Comparison of ENCODE assay signal across 36 cellular contexts in the genomic region with DNA sequence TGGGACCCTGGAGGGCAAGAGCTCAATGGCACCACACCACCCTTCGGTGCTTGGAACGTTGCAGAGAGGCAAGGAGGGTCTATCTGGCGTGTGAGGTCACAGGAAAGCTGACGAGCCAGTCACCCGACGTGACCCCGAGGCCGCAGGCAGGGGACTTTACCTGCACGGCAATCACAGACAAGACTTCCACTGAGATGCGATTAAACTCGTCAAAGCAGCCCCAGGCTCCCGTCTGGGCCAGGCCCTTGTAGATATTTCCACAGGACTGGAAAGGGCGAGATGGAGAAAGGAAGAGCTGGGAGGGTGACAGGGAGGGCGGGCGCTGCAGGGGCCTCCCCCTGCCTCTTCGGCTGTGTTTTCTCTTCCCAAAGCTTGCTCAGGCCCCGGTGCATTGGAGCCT.
DNase-seq lines count a peak whose midpoint lies in the region; ATAC-seq, FAIRE-seq and TF ChIP-seq lines count a peak whose summit lies in the region.
"Had no signal": no experiment of that assay in that cellular context is flagged by ENCODE, and none has a peak within 500 bp of the region (broad histone marks: within the 10 kb centered on the region; RNA-seq: fewer than 3 reads in every experiment).

No MANE protein-coding gene starts in this region.

- H3K27me3 ChIP-seq in keratinocyte (ENCODE audit: control insufficient read depth, extremely low read depth, insufficient read depth, low read length) (no peaks in the 10 kb centered on the region), aorta (ENCODE audit: control insufficient read depth in 1 of 2, insufficient read depth in 2 of 2, low read length in 1 of 2) (no peaks in the 10 kb centered on the region)
- H3K27me3 ChIP-seq: breast epithelium, ovary, testis had no signal

- no peaks in the 10 kb centered on the region for H3K9me3 Mint-ChIP-seq in activated naive CD4-positive, alpha-beta T cell treated with anti-CD3 and anti-CD28 coated beads, Interleukin-2, amount 50 U/mL, for 24 hours
- no peaks in the 10 kb centered on the region for H3K9me3 Mint-ChIP-seq in natural killer cell treated with Interleukin-12 subunit alpha and Interleukin-12 subunit beta and Interleukin-15 and Interleukin-18, amount 100 ng/mL, for 72 hours
- H3K9me3 Mint-ChIP-seq: activated CD4-positive, alpha-beta memory T cell treated with anti-CD3 and anti-CD28 coated beads, Interleukin-2, amount 10 ng/mL, durations not matched to agents 7 days and 5 days; activated naive CD4-positive, alpha-beta T cell treated with anti-CD3 and anti-CD28 coated beads, Interleukin-2, amount 50 U/mL, for 72 hours; CD4-positive, alpha-beta memory T cell; nephron had no signal

- DNase-seq in activated naive CD4-positive, alpha-beta T cell treated with anti-CD3 and anti-CD28 coated beads, Interleukin-2, amount 50 U/mL, for 16 hours = no peak
- DNase-seq in SK-N-DZ (ENCODE audit: low spot score) (peak; percentile 29), keratinocyte (ENCODE audit: low read depth, low spot score) (no peak), aorta (peak; percentile 44 to 51), NCI-H774 (lab: John Stamatoyannopoulos, UW) (no peak), RKO (ENCODE audit: low spot score) (no peak)
- no peak for DNase-seq in natural killer cell treated with Interleukin-12 subunit alpha and Interleukin-12 subunit beta and Interleukin-15 and Interleukin-18, amount 100 ng/mL, for 72 hours (ENCODE audit: low spot score)
- DNase-seq: activated CD4-positive, alpha-beta memory T cell treated with anti-CD3 and anti-CD28 coated beads, Interleukin-2, amount 10 ng/mL, durations not matched to agents 7 days and 5 days; activated CD8-positive, alpha-beta memory T cell treated with anti-CD3 and anti-CD28 coated beads, Interleukin-2, amount 50 U/mL, for 48 hours; AML-193; amygdala; CD4-positive, alpha-beta memory T cell; DMS 273 treated with DMSO at 0.1 percent for 48 hours; EL; foreskin melanocyte; heart right ventricle; Karpas-422; left cardiac atrium; NCI-H1436; NCI-H2081 treated with DMSO at 0.1 percent for 48 hours; NCI-H446; NCI-H748 treated with DMSO at 0.1 percent for 48 hours; ovary; stimulated activated CD4-positive, alpha-beta T cell treated with anti-CD3 and anti-CD28 coated beads, Interleukin-1b, Interleukin-23, amount 100 ng/mL, for 48 hours; stimulated activated naive CD8-positive, alpha-beta T cell treated with anti-CD3 and anti-CD28 coated beads, Interleukin-15, Interleukin-2, amounts not matched to agents 100 U/mL and 50 U/mL, for 24 hours; T-helper 2 cell; testis had no signal

- H3K9me1 ChIP-seq in keratinocyte (ENCODE audit: control insufficient read depth, extremely low read depth, insufficient read depth, low read length) = no peaks in the 10 kb centered on the region

- dilution Hi-C loops in keratinocyte (cut with MboI; ENCODE audit: extremely low pct_ligation_motif_present, low sequenced_read_pairs) = no loop called here

- H3K27ac Mint-ChIP-seq in activated naive CD4-positive, alpha-beta T cell treated with anti-CD3 and anti-CD28 coated beads, Interleukin-2, amount 50 U/mL, for 24 hours = peak overlapping the region; percentile 41
- no peak overlapping the region for H3K27ac Mint-ChIP-seq in natural killer cell treated with Interleukin-12 subunit alpha and Interleukin-12 subunit beta and Interleukin-15 and Interleukin-18, amount 100 ng/mL, for 72 hours
- H3K27ac Mint-ChIP-seq: activated CD4-positive, alpha-beta memory T cell treated with anti-CD3 and anti-CD28 coated beads, Interleukin-2, amount 10 ng/mL, durations not matched to agents 7 days and 5 days; CD4-positive, alpha-beta memory T cell; nephron had no signal

- no peaks in the 10 kb centered on the region for H3K79me2 ChIP-seq in keratinocyte (ENCODE audit: control insufficient read depth, insufficient read depth, low read length)

- ATAC-seq in aorta (ENCODE audit: low FRiP score) = no peak
- ATAC-seq in natural killer cell treated with Interleukin-12 subunit alpha and Interleukin-12 subunit beta and Interleukin-15 and Interleukin-18, amount 100 ng/mL, for 72 hours = no peak
- ATAC-seq: activated naive CD4-positive, alpha-beta T cell treated with anti-CD3 and anti-CD28 coated beads, Interleukin-2, amount 50 U/mL, for 72 hours; GM12878; left cardiac atrium; stimulated activated naive CD8-positive, alpha-beta T cell treated with anti-CD3 and anti-CD28 coated beads, Interleukin-15, Interleukin-2, amounts not matched to agents 100 U/mL and 50 U/mL, for 24 hours had no signal

- no peak overlapping the region for H3K4me3 Mint-ChIP-seq in activated naive CD4-positive, alpha-beta T cell treated with anti-CD3 and anti-CD28 coated beads, Interleukin-2, amount 50 U/mL, for 24 hours
- H3K4me3 Mint-ChIP-seq in natural killer cell treated with Interleukin-12 subunit alpha and Interleukin-12 subunit beta and Interleukin-15 and Interleukin-18, amount 100 ng/mL, for 72 hours = no peak overlapping the region
- H3K4me3 Mint-ChIP-seq: activated CD4-positive, alpha-beta memory T cell treated with anti-CD3 and anti-CD28 coated beads, Interleukin-2, amount 10 ng/mL, durations not matched to agents 7 days and 5 days; CD4-positive, alpha-beta memory T cell; nephron had no signal

- no peak overlapping the region for H3K4me3 ChIP-seq in keratinocyte (ENCODE audit: control insufficient read depth in 2 of 3, extremely low read depth in 1 of 3, insufficient read depth in 2 of 3, low read depth in 1 of 3, low read length in 3 of 3)
- H3K4me3 ChIP-seq in aorta (ENCODE audit: low read length in 2 of 2) = no peak overlapping the region
- H3K4me3 ChIP-seq: breast epithelium, GM12878, HAP-1, heart right ventricle, ovary, SK-N-MC, smooth muscle cell, testis had no signal

- FAIRE-seq in keratinocyte (lab: Jason Lieb, UNC) = peak; percentile 62
- FAIRE-seq: GM12878, urothelium cell line had no signal

- no peak overlapping the region for H3K9ac ChIP-seq in keratinocyte (ENCODE audit: control insufficient read depth, extremely low read depth, insufficient read depth, low read length)

- H3K4me1 Mint-ChIP-seq in activated naive CD4-positive, alpha-beta T cell treated with anti-CD3 and anti-CD28 coated beads, Interleukin-2, amount 50 U/mL, for 24 hours = no peaks in the 10 kb centered on the region
- no peaks in the 10 kb centered on the region for H3K4me1 Mint-ChIP-seq in natural killer cell treated with Interleukin-12 subunit alpha and Interleukin-12 subunit beta and Interleukin-15 and Interleukin-18, amount 100 ng/mL, for 72 hours (ENCODE audit: low read depth in 2 of 2)
- H3K4me1 Mint-ChIP-seq: CD4-positive, alpha-beta memory T cell; nephron had no signal

- H3K4me1 ChIP-seq in keratinocyte (ENCODE audit: control insufficient read depth, extremely low read depth, insufficient read depth, low read length) (peaks cover 13% of the 10 kb centered on the region), aorta (ENCODE audit: control insufficient read depth in 1 of 2, insufficient read depth in 2 of 2, low read length in 2 of 2) (no peaks in the 10 kb centered on the region)
- H3K4me1 ChIP-seq: breast epithelium, HAP-1, testis had no signal

- TF ChIP-seq CTCF in keratinocyte (optimal IDR thresholded peaks at IDR 0.05 in 1 of 3, IDR thresholded peaks at IDR 0.05 in 1 of 3, conservative IDR thresholded peaks at IDR 0.05 in 1 of 3; ENCODE audit: extremely low read depth in 1 of 3, insufficient read depth in 2 of 3, low read length in 3 of 3) = no peak

- H3K4me2 ChIP-seq in keratinocyte (ENCODE audit: control insufficient read depth, extremely low read depth, insufficient read depth, low read depth, low read length) = peak overlapping the region; percentile 48
- H3K4me2 ChIP-seq: smooth muscle cell had no signal

- no peaks in the 10 kb centered on the region for H3K36me3 Mint-ChIP-seq in activated naive CD4-positive, alpha-beta T cell treated with anti-CD3 and anti-CD28 coated beads, Interleukin-2, amount 50 U/mL, for 24 hours
- no peaks in the 10 kb centered on the region for H3K36me3 Mint-ChIP-seq in natural killer cell treated with Interleukin-12 subunit alpha and Interleukin-12 subunit beta and Interleukin-15 and Interleukin-18, amount 100 ng/mL, for 72 hours
- H3K36me3 Mint-ChIP-seq: activated naive CD4-positive, alpha-beta T cell treated with anti-CD3 and anti-CD28 coated beads, Interleukin-2, amount 50 U/mL, for 72 hours; CD4-positive, alpha-beta memory T cell had no signal

- H3K27ac ChIP-seq in keratinocyte (ENCODE audit: control insufficient read depth, insufficient read depth, low read length) = no peak overlapping the region
- H3K27ac ChIP-seq in aorta (ENCODE audit: low read depth in 1 of 2, low read length in 2 of 2) = no peak overlapping the region
- H3K27ac ChIP-seq: breast epithelium, heart right ventricle, ovary, SK-N-MC, testis had no signal

- H2AFZ ChIP-seq in keratinocyte (ENCODE audit: control insufficient read depth, low read length) = peak overlapping the region; percentile 61

- no peaks in the 10 kb centered on the region for H3K27me3 Mint-ChIP-seq in activated naive CD4-positive, alpha-beta T cell treated with anti-CD3 and anti-CD28 coated beads, Interleukin-2, amount 50 U/mL, for 24 hours
- H3K27me3 Mint-ChIP-seq in natural killer cell treated with Interleukin-12 subunit alpha and Interleukin-12 subunit beta and Interleukin-15 and Interleukin-18, amount 100 ng/mL, for 72 hours = no peaks in the 10 kb centered on the region
- H3K27me3 Mint-ChIP-seq: activated CD4-positive, alpha-beta memory T cell treated with anti-CD3 and anti-CD28 coated beads, Interleukin-2, amount 10 ng/mL, durations not matched to agents 7 days and 5 days; CD4-positive, alpha-beta memory T cell had no signal

- H4K20me1 ChIP-seq in keratinocyte (ENCODE audit: control insufficient read depth, extremely low read depth, insufficient read depth, low read length) = no peaks in the 10 kb centered on the region

- intact Hi-C loops in aorta (cut with DNase I) = loop anchor here (5.0 to 10.0 kb wide), 3 partner anchors 208 to 248 kb away; no protein-coding TSS in a partner anchor

- H3K9me3 ChIP-seq in keratinocyte (ENCODE audit: control insufficient read depth, low read depth, low read length) = no peaks in the 10 kb centered on the region
- no peaks in the 10 kb centered on the region for H3K9me3 ChIP-seq in aorta (ENCODE audit: control insufficient read depth, low read length)
- H3K9me3 ChIP-seq: breast epithelium, HAP-1, heart right ventricle, ovary, testis had no signal

- no peaks in the 10 kb centered on the region for H3K36me3 ChIP-seq in keratinocyte (ENCODE audit: control insufficient read depth in 2 of 2, extremely low read depth in 1 of 2, insufficient read depth in 2 of 2, low read length in 2 of 2)
- H3K36me3 ChIP-seq in aorta (ENCODE audit: control insufficient read depth in 1 of 2, insufficient read depth in 2 of 2, low read length in 1 of 2) = no peaks in the 10 kb centered on the region
- H3K36me3 ChIP-seq: breast epithelium, HAP-1, heart right ventricle, ovary had no signal

- 79 to 81% methylated on average over 17 of the region's 17 CpGs for WGBS in aorta, 2 donors

Comparison
In these comparisons a context has a peak if more than half of its experiments do, and no peak if none do; other contexts are left out.
1. DNase-seq: peak in SK-N-DZ (single experiment) and aorta (2 of 2); none in activated naive CD4-positive, alpha-beta T cell treated with anti-CD3 and anti-CD28 coated beads, Interleukin-2, amount 50 U/mL, for 16 hours (single experiment), keratinocyte (single experiment), NCI-H774 (single experiment), natural killer cell treated with Interleukin-12 subunit alpha and Interleukin-12 subunit beta and Interleukin-15 and Interleukin-18, amount 100 ng/mL, for 72 hours (single experiment) and RKO (single experiment).